In genomic region chr22:19663821-19664325, GRCh38 we compare ENCODE assay signal across 9 cellular contexts. TPM values are rescaled to one million over a fixed set of nuclear protein-coding genes. Genes with fewer than 3 reads are reported as not detected.
A peak's percentile ranks its signal among the peaks of the same experiment; 100 is the strongest.
DNase-seq lines count a peak whose midpoint lies in the region; ATAC-seq lines count a peak whose summit lies in the region.
"Had no signal": no experiment of that assay in that cellular context is flagged by ENCODE, and none has a peak within 500 bp of the region (broad histone marks: within the 10 kb centered on the region; RNA-seq: fewer than 3 reads in every experiment).

No MANE protein-coding gene starts in this region.

- no peak overlapping the region for H3K4me3 ChIP-seq in GM23248
- H3K4me3 ChIP-seq in skeletal muscle satellite cell (ENCODE audit: low read length), result peak overlapping the region; percentile 41

- H2AFZ ChIP-seq in GM23248, result peak overlapping the region; percentile 29; the same call in 1 of the 2 replicates

- peaks cover 8% of the 10 kb centered on the region; the same call in 1 of the 2 replicates for H3F3A ChIP-seq in GM23248 (ENCODE audit: insufficient read depth)

- no peaks in the 10 kb centered on the region for H3K79me2 ChIP-seq in GM23248 (ENCODE audit: insufficient read depth)

- H3K4me2 ChIP-seq in GM23248 (ENCODE audit: unreplicated experiment) (peak overlapping the region; percentile 25), skeletal muscle satellite cell (ENCODE audit: low read length) (peak overlapping the region; percentile 71)

- H3K27me3 ChIP-seq in GM23248 (replicated peaks; ENCODE audit: insufficient read depth), result 0 out of 2 replicates have a peak, but pooled peaks cover under 1% of the 10 kb centered on the region
- no peaks in the 10 kb centered on the region for H3K27me3 ChIP-seq in skeletal muscle satellite cell (ENCODE audit: control insufficient read depth, insufficient read depth, low read length)

- H3K9me2 ChIP-seq in GM23248 (ENCODE audit: insufficient read depth), result no peaks in the 10 kb centered on the region

- no peaks in the 10 kb centered on the region for H3K9me3 ChIP-seq in GM23248 (ENCODE audit: low read depth)
- no peaks in the 10 kb centered on the region for H3K9me3 ChIP-seq in skeletal muscle satellite cell (replicated peaks; ENCODE audit: low read length)

- 18 to 24% methylated on average over 14 of the region's 14 CpGs for WGBS in GM23248 (ENCODE audit: low coverage in 1 of 2, low lambda C conversion rate in 2 of 2, missing lambda C conversion rate in 2 of 2), 2 experiments

- no peak for ATAC-seq in GM18868 (IDR thresholded peaks at IDR 0.05; ENCODE audit: unreplicated experiment)
- ATAC-seq in HG03097 (IDR thresholded peaks at IDR 0.05; ENCODE audit: low FRiP score, unreplicated experiment), result no peak
- ATAC-seq in HG02970 (IDR thresholded peaks at IDR 0.05; ENCODE audit: low FRiP score, unreplicated experiment), result no peak

- no peaks in the 10 kb centered on the region for H3K36me3 ChIP-seq in GM23248 (ENCODE audit: low read depth)
- no peaks in the 10 kb centered on the region for H3K36me3 ChIP-seq in skeletal muscle satellite cell (ENCODE audit: insufficient read depth, low read length)

- peak; percentile 82 for DNase-seq in GM23248
- peak; percentile 18 to 73 for DNase-seq in NCI-H526 (lab: John Stamatoyannopoulos, UW)
- DNase-seq in epithelial cell of prostate (ENCODE audit: low read depth, low spot score), result no peak
- DNase-seq in KG1 (lab: John Stamatoyannopoulos, UW), result no peak

- H3K4me1 ChIP-seq in GM23248 (ENCODE audit: insufficient read depth) (peaks cover 13% of the 10 kb centered on the region), skeletal muscle satellite cell (ENCODE audit: control insufficient read depth, insufficient read depth, low read length) (peaks cover 37% of the 10 kb centered on the region)

- in situ Hi-C loops in GM23248 (cut with MboI), result no loop called here

- H3K27ac ChIP-seq in GM23248 (peak overlapping the region; percentile 77), epithelial cell of prostate (peak overlapping the region; percentile 43)

- H4K20me1 ChIP-seq in GM23248 (ENCODE audit: insufficient read depth), result no peaks in the 10 kb centered on the region

- peak overlapping the region; percentile 59 for H3K9ac ChIP-seq in GM23248
- H3K9ac ChIP-seq in skeletal muscle satellite cell (ENCODE audit: low read depth, low read length), result peak overlapping the region; percentile 31

RNA-seq across cellular contexts. Expression of gene SEPTIN5, which starts 50.4 kb away (rescaled TPM):
- 31.5 and 35.3 TPM in 2 replicates for total RNA-seq in GM23248 (2014; rRNA removed; shearing (Covaris generic))
- 16.1 and 17.0 TPM in 2 replicates for polyA plus RNA-seq in GM23248 (2016; fragmentation: Nextera tagmentation; extraction: Ambion mirVana)
- total RNA-seq in skeletal muscle satellite cell (2012; rRNA removed), result 5.1 and 5.7 TPM in 2 replicates

RNA-seq across cellular contexts. Expression of gene GP1BB, which starts 59.5 kb away (rescaled TPM):
- 7.1 and 10.2 TPM in 2 replicates for total RNA-seq in GM23248 (2014; rRNA removed; shearing (Covaris generic))
- 3.2 and 4.9 TPM in 2 replicates for polyA plus RNA-seq in GM23248 (2016; fragmentation: Nextera tagmentation; extraction: Ambion mirVana)
- total RNA-seq in skeletal muscle satellite cell (2012; rRNA removed), result 1.3 TPM in 1 of 2 replicates, not detected in the other
- total RNA-seq: bronchial epithelial cell had no signal

Comparison
In these comparisons a context has a peak if more than half of its experiments do, and no peak if none do; other contexts are left out.
1. DNase-seq: peak in GM23248 (single experiment) and NCI-H526 (2 of 2); none in epithelial cell of prostate (single experiment) and KG1 (single experiment).